In the genomic region with DNA sequence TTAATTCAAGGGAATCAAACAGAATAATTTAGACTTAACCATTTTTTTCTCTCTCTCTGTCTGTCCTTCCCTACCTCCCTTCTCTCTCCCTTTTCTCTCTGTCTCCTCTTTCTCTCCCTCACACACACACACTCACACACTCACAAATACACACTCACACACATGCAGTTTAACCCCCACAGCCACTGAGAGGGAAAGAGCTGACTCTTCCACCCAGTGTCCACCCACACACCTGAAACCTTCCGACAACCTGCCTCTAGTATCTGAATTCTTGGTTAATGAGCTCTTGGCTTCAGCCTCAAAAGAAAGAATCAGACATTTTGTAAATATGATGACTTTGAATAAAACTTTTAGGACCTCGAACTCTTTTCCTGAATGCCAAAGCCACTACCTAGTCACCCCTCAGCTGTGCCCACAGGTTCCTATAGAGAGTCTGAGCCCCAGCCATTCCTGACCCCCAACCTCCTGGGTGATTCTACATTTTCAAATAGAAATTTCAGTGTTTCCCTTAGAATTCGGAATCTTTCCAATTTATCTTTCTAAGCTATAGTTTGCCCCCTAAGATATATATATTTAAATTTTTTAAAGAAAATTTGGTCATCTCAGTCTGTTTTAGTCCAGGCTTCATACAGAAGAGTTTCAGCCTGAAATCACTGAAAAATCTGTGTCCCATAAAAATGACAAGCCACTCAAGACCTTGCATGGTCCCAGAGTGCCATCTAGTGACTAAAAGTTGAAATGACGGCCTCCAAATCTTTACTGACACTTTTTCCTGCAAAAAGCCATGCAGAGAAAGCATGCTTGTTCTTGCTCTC, we compare ENCODE assay signal across 8 cellular contexts.
DNase-seq lines count a peak whose midpoint lies in the region; ATAC-seq, FAIRE-seq and TF ChIP-seq lines count a peak whose summit lies in the region.

No MANE protein-coding gene starts in this region.

- no peak overlapping the region for H3K9ac ChIP-seq in GM12878 (ENCODE audit: control insufficient read depth, insufficient read depth, low read length)

- ATAC-seq in GM18520 (IDR thresholded peaks at IDR 0.05; ENCODE audit: unreplicated experiment) (peak; percentile 45), GM12878 (peak; percentile 38), HG02870 (IDR thresholded peaks at IDR 0.05; ENCODE audit: unreplicated experiment) (no peak)

- no peak overlapping the region for H3K27ac ChIP-seq in GM12878 (ENCODE audit: control insufficient read depth, insufficient read depth)
- no peak overlapping the region for H3K27ac ChIP-seq in transverse colon

- no TSS peak for BruUV-seq in GM12878 (replicated peaks; lab: Mats Ljungman, UMichigan)

- WGBS in GM12878 (ENCODE audit: insufficient coverage, insufficient replicate concordance, low lambda C conversion rate, missing lambda C conversion rate), result 0% methylated on average over 4 of the region's 4 CpGs
- 43 to 60% methylated on average over 2 to 4 of the region's 4 CpGs for WGBS in transverse colon (ENCODE audit: low coverage in 1 of 2), 2 donors

- DNase-seq in COR-L47 (lab: John Stamatoyannopoulos, UW), result peak; percentile 26
- peak; percentile 1 to 10 for DNase-seq in NCI-H1930 (lab: John Stamatoyannopoulos, UW)
- DNase-seq in GM12878 (ENCODE audit: low read depth, low spot score), result no peak
- peak; percentile 5 for DNase-seq in kidney epithelial cell (ENCODE audit: low read depth)
- no peak for DNase-seq in transverse colon
- no peak for DNase-seq in activated effector memory CD4-positive, alpha-beta T cell treated with Interleukin-2 at 50 U/mL for 16 hours

- H3K79me2 ChIP-seq in GM12878 (ENCODE audit: control insufficient read depth, insufficient read depth, low read length), result no peaks in the 10 kb centered on the region

- intact Hi-C loops in GM12878 (cut with micrococcal nuclease; ENCODE audit: unreplicated experiment), result loop anchor here (1.0 to 10.0 kb wide), 3 partner anchors 410 to 726 kb away; no protein-coding TSS in a partner anchor
- intact Hi-C loops in transverse colon (cut with DNase I; ENCODE audit: low total_unique reads), result loop anchor here (10.0 kb wide), 1 partner anchor 1870 kb away; no protein-coding TSS in a partner anchor

- TF ChIP-seq CTCF in GM12878 (IDR thresholded peaks at IDR 0.05 in 2 of 3, conservative IDR thresholded peaks at IDR 0.05 in 1 of 3; ENCODE audit: control insufficient read depth in 2 of 3, extremely low read depth in 1 of 3, insufficient read depth in 1 of 3, low read depth in 3 of 3, low read length in 3 of 3), result peak; percentile 54 to 61 (median 58)
- TF ChIP-seq CTCF in kidney epithelial cell (IDR thresholded peaks at IDR 0.05; ENCODE audit: insufficient read depth, low read length, poor library complexity, severe bottlenecking), result peak; percentile 77
- TF ChIP-seq CTCF in transverse colon (IDR thresholded peaks at IDR 0.05), result peak; percentile 48 to 74 (median 62)

- no peaks in the 10 kb centered on the region for H4K20me1 ChIP-seq in GM12878 (ENCODE audit: control insufficient read depth, insufficient read depth)

- no peak overlapping the region for H3K4me2 ChIP-seq in GM12878 (ENCODE audit: control insufficient read depth, insufficient read depth)

- POLR2A ChIA-PET in GM12878 (lab: Charles Lee), result no interaction called here

- TF ChIP-seq EP300 in GM12878 (IDR thresholded peaks at IDR 0.05; ENCODE audit: borderline replicate concordance in 1 of 2, control insufficient read depth in 1 of 2, low read depth in 2 of 2, low read length in 2 of 2) (no peak), transverse colon (IDR thresholded peaks at IDR 0.05; ENCODE audit: low read depth) (no peak)

- no peak overlapping the region for H3K4me3 ChIP-seq in GM12878
- no peak overlapping the region for H3K4me3 ChIP-seq in kidney epithelial cell (ENCODE audit: low read depth, low read length)
- no peak overlapping the region for H3K4me3 ChIP-seq in transverse colon

- CTCF ChIA-PET in GM12878 (lab: Yijun Ruan, JAX), result interaction anchor here (1.2 to 1.3 kb wide), 3 partner anchors 11 to 487 kb away, joined by 3 to 4 read pairs (median 4); no protein-coding TSS in a partner anchor

- no peaks in the 10 kb centered on the region for H3K36me3 ChIP-seq in GM12878 (ENCODE audit: control insufficient read depth in 2 of 2, insufficient read depth in 2 of 2, low read length in 1 of 2)
- no peaks in the 10 kb centered on the region for H3K36me3 ChIP-seq in kidney epithelial cell (ENCODE audit: control insufficient read depth, insufficient read depth, low read length)
- no peaks in the 10 kb centered on the region for H3K36me3 ChIP-seq in transverse colon

- peak; percentile 83 for TF ChIP-seq RAD21 in GM12878 (IDR thresholded peaks at IDR 0.05; ENCODE audit: insufficient read depth, low read depth, low read length)

- in situ Hi-C loops in GM12878 (cut with MboI), result no loop called here
- in situ Hi-C loops in transverse colon (cut with MboI; ENCODE audit: low pct_ligation_motif_present in 1 of 4, low pct_unique_long_range_greater_than_20kb in 1 of 4, low sequenced_read_pairs in 3 of 4), result no loop called here

- no peak for TF ChIP-seq POLR2A in GM12878 (IDR thresholded peaks at IDR 0.05; ENCODE audit: low read depth, low read length)
- TF ChIP-seq POLR2A in transverse colon (IDR thresholded peaks at IDR 0.05), result no peak

- FAIRE-seq in GM12878 (lab: Jason Lieb, UNC), result no peak

- H3K27me3 ChIP-seq in GM12878 (replicated peaks in 1 of 2; ENCODE audit: control insufficient read depth in 2 of 2, insufficient read depth in 2 of 2, low read length in 1 of 2) (no peaks in the 10 kb centered on the region; a peak in 1 of 4 replicates), kidney epithelial cell (ENCODE audit: control insufficient read depth, insufficient read depth, low read length) (no peaks in the 10 kb centered on the region), transverse colon (no peaks in the 10 kb centered on the region)

- H3K4me1 ChIP-seq in GM12878 (ENCODE audit: control insufficient read depth, insufficient read depth, low read length), result no peaks in the 10 kb centered on the region
- peaks cover 0 to 17% (median 3%) of the 10 kb centered on the region in 4 donors for H3K4me1 ChIP-seq in transverse colon

- SMC1A ChIA-PET in GM12878 (lab: Charles Lee; ENCODE audit: uncharacterized antibody, unreplicated experiment), result interaction anchor here (1.1 kb wide), 2 partner anchors 225 to 406 kb away, joined by 3 to 5 read pairs; no protein-coding TSS in a partner anchor

- no peak overlapping the region for H2AFZ ChIP-seq in GM12878 (ENCODE audit: control insufficient read depth, low read depth, low read length)

- H3K9me3 ChIP-seq in GM12878 (replicated peaks; ENCODE audit: control insufficient read depth, insufficient read depth, low read length), result no peaks in the 10 kb centered on the region
- no peaks in the 10 kb centered on the region for H3K9me3 ChIP-seq in transverse colon

- RAD21 ChIA-PET in GM12878 (lab: Charles Lee; ENCODE audit: unreplicated experiment), result interaction anchor here (1.3 kb wide), 1 partner anchor 12 kb away, joined by 3 read pairs; no protein-coding TSS in a partner anchor

TF ChIP-seq in GM12878, 131 proteins besides CTCF, POLR2A, EP300 and RAD21:
- TF ChIP-seq, protein P1, sequence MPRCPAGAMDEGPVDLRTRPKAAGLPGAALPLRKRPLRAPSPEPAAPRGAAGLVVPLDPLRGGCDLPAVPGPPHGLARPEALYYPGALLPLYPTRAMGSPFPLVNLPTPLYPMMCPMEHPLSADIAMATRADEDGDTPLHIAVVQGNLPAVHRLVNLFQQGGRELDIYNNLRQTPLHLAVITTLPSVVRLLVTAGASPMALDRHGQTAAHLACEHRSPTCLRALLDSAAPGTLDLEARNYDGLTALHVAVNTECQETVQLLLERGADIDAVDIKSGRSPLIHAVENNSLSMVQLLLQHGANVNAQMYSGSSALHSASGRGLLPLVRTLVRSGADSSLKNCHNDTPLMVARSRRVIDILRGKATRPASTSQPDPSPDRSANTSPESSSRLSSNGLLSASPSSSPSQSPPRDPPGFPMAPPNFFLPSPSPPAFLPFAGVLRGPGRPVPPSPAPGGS (IDR thresholded peaks at IDR 0.05; ENCODE audit: borderline replicate concordance, insufficient read depth, low read depth, low read length, poor library complexity, severe bottlenecking), result no peak
- peak; percentile 50 for TF ChIP-seq SMC3 (IDR thresholded peaks at IDR 0.05; ENCODE audit: borderline replicate concordance, low read length)

Comparison
In these comparisons a context has a peak if more than half of its experiments do, and no peak if none do; other contexts are left out.
1. DNase-seq: peak in COR-L47 (single experiment), NCI-H1930 (2 of 2) and kidney epithelial cell (single experiment); none in GM12878 (single experiment), transverse colon (single experiment) and activated effector memory CD4-positive, alpha-beta T cell treated with Interleukin-2 at 50 U/mL for 16 hours (single experiment).
2. Peak in every context shown above with its lines, with median percentiles within 50 percentile points of each other: CTCF ChIP-seq.